Comparison of ENCODE assay signal across 8 cellular contexts in genomic region chr14:23009483-23009938, GRCh38. TPM values are rescaled to one million over a fixed set of nuclear protein-coding genes. Genes with fewer than 3 reads are reported as not detected.
DNase-seq lines count a peak whose midpoint lies in the region; TF ChIP-seq lines count a peak whose summit lies in the region.

No MANE protein-coding gene starts in this region.

- peak overlapping the region; percentile 7 to 99 (median 84) for H3K27ac ChIP-seq in dorsolateral prefrontal cortex
- H3K27ac ChIP-seq in neuronal stem cell (replicated peaks; ENCODE audit: low read length), result no peak overlapping the region

- WGBS in neuronal stem cell (ENCODE audit: extremely low coverage in 2 of 2, insufficient read length in 2 of 2, insufficient replicate concordance in 1 of 2), 2 donors, result no CpG with 5 or more reads among the region's 8 CpGs

- peaks cover 5 to 7% of the 10 kb centered on the region in 2 donors for H3K4me1 ChIP-seq in neuronal stem cell (ENCODE audit: control insufficient read depth in 2 of 2, insufficient read depth in 1 of 2, low read depth in 1 of 2, low read length in 2 of 2)

- H3K27me3 Mint-ChIP-seq in Calu3 (ENCODE audit: unreplicated experiment), result no peaks in the 10 kb centered on the region

- intact Hi-C loops in Calu3 (cut with micrococcal nuclease; ENCODE audit: unreplicated experiment), result no loop called here
- intact Hi-C loops in dorsolateral prefrontal cortex (cut with DNase I), result no loop called here

- H3K9ac ChIP-seq in neuronal stem cell (ENCODE audit: low read depth, low read length, poor library complexity), result no peak overlapping the region

- peaks cover 18% of the 10 kb centered on the region for H3K4me1 Mint-ChIP-seq in Calu3 (ENCODE audit: low read depth, unreplicated experiment)

- CTCF ChIA-PET in Calu3 (lab: Charles Lee), result no interaction called here

- peak overlapping the region; percentile 94 for H3K27ac Mint-ChIP-seq in Calu3 (ENCODE audit: unreplicated experiment)

- H3K79me1 ChIP-seq in neuronal stem cell (ENCODE audit: low read depth, low read length), result no peaks in the 10 kb centered on the region

- no peak overlapping the region for H2BK12ac ChIP-seq in neuronal stem cell (ENCODE audit: low read length)

- H3K4ac ChIP-seq in neuronal stem cell (ENCODE audit: low read length), result no peak overlapping the region

- H4K91ac ChIP-seq in neuronal stem cell (ENCODE audit: low read depth, low read length, poor library complexity), result no peak overlapping the region

- TSS peak; percentile 92 for BruUV-seq in Calu3 (replicated peaks; lab: Mats Ljungman, UMichigan)

- no peak overlapping the region for H2BK15ac ChIP-seq in neuronal stem cell (ENCODE audit: low read length)

- H2BK5ac ChIP-seq in neuronal stem cell (ENCODE audit: low read length), result no peak overlapping the region

- H3K4me2 ChIP-seq in neuronal stem cell (ENCODE audit: insufficient read depth, low read length, poor library complexity, severe bottlenecking), result peak overlapping the region; percentile 14

- no peak overlapping the region for H2AK5ac ChIP-seq in neuronal stem cell (ENCODE audit: low read depth, low read length)

- no peak overlapping the region for H4K8ac ChIP-seq in neuronal stem cell (ENCODE audit: low read depth, low read length)

- peak overlapping the region; percentile 85 for H2AFZ ChIP-seq in neuronal stem cell (ENCODE audit: low read length)

- H3K36me3 ChIP-seq in neuronal stem cell (replicated peaks in 1 of 2; ENCODE audit: control insufficient read depth in 2 of 2, insufficient read depth in 2 of 2, low read length in 2 of 2), result no peaks in the 10 kb centered on the region

- H3K18ac ChIP-seq in neuronal stem cell (ENCODE audit: low read length), result no peak overlapping the region

- peaks cover 0 to 8% of the 10 kb centered on the region in 2 donors for H3K9me3 ChIP-seq in neuronal stem cell (replicated peaks in 1 of 2; ENCODE audit: control insufficient read depth in 2 of 2, insufficient read depth in 1 of 2, low read depth in 1 of 2, low read length in 2 of 2)

- H3K4me3 Mint-ChIP-seq in Calu3 (ENCODE audit: low read depth, unreplicated experiment), result peak overlapping the region; percentile 79

- no peaks in the 10 kb centered on the region for H3K9me3 Mint-ChIP-seq in Calu3 (ENCODE audit: low read depth, unreplicated experiment)

- no peak overlapping the region for H3K14ac ChIP-seq in neuronal stem cell (ENCODE audit: low read length)

- H3K23ac ChIP-seq in neuronal stem cell (ENCODE audit: low read depth, low read length, poor library complexity), result no peak overlapping the region

- H3K4me3 ChIP-seq in dorsolateral prefrontal cortex (peak overlapping the region; percentile 29 to 73 (median 62)), neuronal stem cell (ENCODE audit: low read length in 2 of 2) (peak overlapping the region in 1 of 2 donors; percentile 41)

- H3K36me3 Mint-ChIP-seq in Calu3 (ENCODE audit: insufficient read depth, unreplicated experiment), result peaks cover 29% of the 10 kb centered on the region

- H3K27me3 ChIP-seq in dorsolateral prefrontal cortex (no peaks in the 10 kb centered on the region), neuronal stem cell (ENCODE audit: control insufficient read depth in 3 of 3, insufficient read depth in 3 of 3, low read depth in 1 of 3, low read length in 3 of 3) (no peaks in the 10 kb centered on the region)

- no peak overlapping the region for H2BK120ac ChIP-seq in neuronal stem cell (ENCODE audit: low read depth, low read length)

- DNase-seq in Calu3 (peak; percentile 2), NCI-H345 (lab: John Stamatoyannopoulos, UW) (peak; percentile 47), dorsolateral prefrontal cortex (no peak), neuronal stem cell (ENCODE audit: low spot score) (no peak), T1000 (lab: John Stamatoyannopoulos, UW) (no peak), iPS-NIHi7 (ENCODE audit: extremely low spot score) (no peak), activated gamma-delta T cell (lab: John Stamatoyannopoulos, UW) (no peak)
- DNase-seq in stimulated activated CD4-positive, alpha-beta T cell treated with anti-CD3 and anti-CD28 coated beads, Interleukin-2, amount 100 ng/mL, for 48 hours, result no peak

- TF ChIP-seq CTCF in Calu3 (IDR thresholded peaks at IDR 0.05; ENCODE audit: unreplicated experiment) (no peak), dorsolateral prefrontal cortex (IDR thresholded peaks at IDR 0.05 in 54 of 56, conservative IDR thresholded peaks at IDR 0.05 in 2 of 56; ENCODE audit: low read depth in 1 of 56, partially characterized antibody in 56 of 56) (no peak)

RNA-seq across cellular contexts. Expression of gene C14orf93, which starts 0.4 kb away (rescaled TPM):
- total RNA-seq in Calu3 (2022) (9.6 and 10.6 TPM in 2 replicates), dorsolateral prefrontal cortex (10 to 100 TPM in 12 of 120 experiments, 1 to 10 TPM in 108; 2.6 to 11.8 (median 6.5) TPM)
- 7.0 TPM for polyA plus RNA-seq in neuronal stem cell (2013, experiment 1 of 2)
- polyA plus RNA-seq in neuronal stem cell (2013, experiment 2 of 2), result 6.1 TPM

RNA-seq across cellular contexts. Expression of gene PSMB5, which starts 25.2 kb away (rescaled TPM):
- total RNA-seq in Calu3 (2022) (121 and 138 TPM in 2 replicates), dorsolateral prefrontal cortex (100 to 1,000 TPM in 60 of 120 experiments, 10 to 100 TPM in 60; 63.4 to 136 (median 100) TPM)
- polyA plus RNA-seq in neuronal stem cell (2013, experiment 1 of 2), result 136 TPM
- polyA plus RNA-seq in neuronal stem cell (2013, experiment 2 of 2), result 135 TPM

RNA-seq across cellular contexts. Expression of gene AJUBA, which starts 27.2 kb away (rescaled TPM):
- total RNA-seq in Calu3 (2022) (20.2 and 32.7 TPM in 2 replicates), dorsolateral prefrontal cortex (1 to 10 TPM in 101 of 120 experiments, under 1 TPM in 19; 0.21 to 9.0 (median 1.9) TPM)
- 63.6 TPM for polyA plus RNA-seq in neuronal stem cell (2013, experiment 1 of 2)
- polyA plus RNA-seq in neuronal stem cell (2013, experiment 2 of 2), result 64.1 TPM

RNA-seq across cellular contexts. Expression of gene PSMB11, which starts 32.5 kb away (rescaled TPM):
- total RNA-seq in Calu3 (2022) (not detected in 2 replicates), dorsolateral prefrontal cortex (under 1 TPM in 4 of 120 experiments, not detected in 116; 0.17 to 0.43 (median 0.22) TPM)
- not detected for polyA plus RNA-seq in neuronal stem cell (2013, experiment 1 of 2)
- not detected for polyA plus RNA-seq in neuronal stem cell (2013, experiment 2 of 2)

RNA-seq across cellular contexts. Expression of gene CDH24, which starts 47.8 kb away (rescaled TPM):
- total RNA-seq in Calu3 (2022), result 5.0 and 5.7 TPM in 2 replicates
- 10 to 100 TPM in 40 of 120 experiments, 1 to 10 TPM in 80; 4.3 to 15.9 (median 8.8) TPM for total RNA-seq in dorsolateral prefrontal cortex
- polyA plus RNA-seq in neuronal stem cell (2013, experiment 1 of 2), result 21.1 TPM
- polyA plus RNA-seq in neuronal stem cell (2013, experiment 2 of 2), result 20.6 TPM

Comparison
In these comparisons a context has a peak if more than half of its experiments do, and no peak if none do; other contexts are left out.
1. DNase-seq: peak in Calu3 (single experiment) and NCI-H345 (single experiment); none in dorsolateral prefrontal cortex (0 of 10), neuronal stem cell (single experiment), T1000 (single experiment), iPS-NIHi7 (single experiment), stimulated activated CD4-positive, alpha-beta T cell treated with anti-CD3 and anti-CD28 coated beads, Interleukin-2, amount 100 ng/mL, for 48 hours (0 of 2) and activated gamma-delta T cell (single experiment).